8 cellular contexts compared by ENCODE assay signal in genomic region chr2:69829243-69830044, GRCh38. TPM values are rescaled to one million over a fixed set of nuclear protein-coding genes. Genes with fewer than 3 reads are reported as not detected.
DNase-seq lines count a peak whose midpoint lies in the region; ATAC-seq, FAIRE-seq and TF ChIP-seq lines count a peak whose summit lies in the region.

Gene GMCL1 (plus strand): TSS chr2:69829660. CDS start chr2:69829893, 233 bp downstream.

- peaks cover 54% of the 10 kb centered on the region for H3K4me1 ChIP-seq in HepG2 (ENCODE audit: insufficient read depth, low read length)

- H3K27ac ChIP-seq in HepG2 (ENCODE audit: extremely low read length, insufficient read depth, low read length) = peak within 1 kb of the TSS; percentile 93

- TF ChIP-seq RAD21 in HepG2 (CRISPR knock-in tag; IDR thresholded peaks at IDR 0.05) = no peak; the same call in 1 of the 2 replicates

- H2AFZ ChIP-seq in HepG2 (ENCODE audit: low read length) = peak within 1 kb of the TSS; percentile 96

- in situ Hi-C loops in HepG2 (cut with HindIII; ENCODE audit: extremely low pct_ligation_motif_present, low pct_unique_long_range_greater_than_20kb) = no loop called here

- intact Hi-C loops in dendritic cell treated with granulocyte-macrophage colony-stimulating factor and Interleukin-4, amounts not matched to agents 40 ng/mL and 50 ng/mL, for 4 days (cut with micrococcal nuclease) = loop anchor here (5.0 kb wide), 1 partner anchor 187 kb away; the partner anchor contains the start of gene AAK1
- intact Hi-C loops in HepG2 (cut with micrococcal nuclease; ENCODE audit: unreplicated experiment) = loop anchor here (1.0 to 5.0 kb wide), 2 partner anchors 88 to 187 kb away; partner anchors contain the start of gene AAK1

- CTCF ChIA-PET in HepG2 (lab: Yijun Ruan, JAX; ENCODE audit: low intra/inter-chr PET ratio, low total read pairs) = no interaction called here

- peaks cover 47% of the 10 kb centered on the region for H3K79me2 ChIP-seq in HepG2 (ENCODE audit: insufficient read depth, low read length)

- POLR2A ChIA-PET in HepG2 (lab: Yijun Ruan, JAX) = interaction anchor here (0.6 to 4.1 kb wide), 8 partner anchors 12 to 453 kb away, joined by 3 to 29 read pairs (median 4); partner anchors contain the start of genes ANXA4 and SNRNP27

- no peaks in the 10 kb centered on the region; a peak in 3 of 5 replicates for H3K36me3 ChIP-seq in HepG2 (replicated peaks in 1 of 2; ENCODE audit: control insufficient read depth in 1 of 2, insufficient read depth in 2 of 2, low read length in 2 of 2)

- TF ChIP-seq POLR2A in HepG2 (IDR thresholded peaks at IDR 0.05; ENCODE audit: insufficient read depth in 1 of 2, low read depth in 2 of 2, low read length in 2 of 2) = peak; percentile 97

- TF ChIP-seq EP300 in HepG2 (IDR thresholded peaks at IDR 0.05; ENCODE audit: low read depth in 2 of 2, low read length in 2 of 2) (peak in 1 of 2 experiments; percentile 49; a peak in 2 of 4 replicates), HepG2 (CRISPR knock-in tag; IDR thresholded peaks at IDR 0.05; ENCODE audit: borderline replicate concordance) (peak; percentile 62)

- TF ChIP-seq CTCF in HepG2 (CRISPR knock-in tag; IDR thresholded peaks at IDR 0.05) = peak; percentile 38

- H3K4me1 Mint-ChIP-seq in dendritic cell treated with granulocyte-macrophage colony-stimulating factor and Interleukin-4, amounts not matched to agents 40 ng/mL and 50 ng/mL, for 4 days (ENCODE audit: low read depth) = peaks cover 31% of the 10 kb centered on the region

- H3K27ac Mint-ChIP-seq in dendritic cell treated with granulocyte-macrophage colony-stimulating factor and Interleukin-4, amounts not matched to agents 40 ng/mL and 50 ng/mL, for 4 days = peak within 1 kb of the TSS; percentile 89

- H3K27me3 Mint-ChIP-seq in dendritic cell treated with granulocyte-macrophage colony-stimulating factor and Interleukin-4, amounts not matched to agents 40 ng/mL and 50 ng/mL, for 4 days = no peaks in the 10 kb centered on the region

- BruUV-seq in HepG2 (replicated peaks; lab: Mats Ljungman, UMichigan) = TSS peak; percentile 44

- H3K9me3 ChIP-seq in HepG2 (ENCODE audit: low read length) = no peaks in the 10 kb centered on the region

- H4K20me1 ChIP-seq in HepG2 (ENCODE audit: insufficient read depth, low read length) = peaks cover 5% of the 10 kb centered on the region; the same call in 1 of the 2 replicates

- peak within 1 kb of the TSS; percentile 93 for H3K9ac ChIP-seq in HepG2 (ENCODE audit: insufficient read depth, low read depth, low read length)

- ATAC-seq in GM19397 (IDR thresholded peaks at IDR 0.05; ENCODE audit: unreplicated experiment) (peak; percentile 89), HG03565 (IDR thresholded peaks at IDR 0.05; ENCODE audit: unreplicated experiment) (peak; percentile 83), HepG2 (peak; percentile 91)

- H3K36me3 Mint-ChIP-seq in dendritic cell treated with granulocyte-macrophage colony-stimulating factor and Interleukin-4, amounts not matched to agents 40 ng/mL and 50 ng/mL, for 4 days (ENCODE audit: low read depth) = peaks cover 19% of the 10 kb centered on the region

- no peaks in the 10 kb centered on the region; a peak in 1 of 5 replicates for H3K27me3 ChIP-seq in HepG2 (ENCODE audit: control insufficient read depth in 1 of 2, insufficient read depth in 2 of 2, low read length in 2 of 2)

- 2% methylated on average over 35 of the region's 74 CpGs for WGBS in HepG2 (ENCODE audit: low lambda C conversion rate)

- H3K4me3 ChIP-seq in HepG2 (replicated peaks in 1 of 3; ENCODE audit: insufficient read depth in 1 of 3, low read depth in 2 of 3, low read length in 3 of 3) = peak within 1 kb of the TSS; percentile 82 to 96 (median 93)

- peak within 1 kb of the TSS; percentile 94 for H3K4me3 Mint-ChIP-seq in dendritic cell treated with granulocyte-macrophage colony-stimulating factor and Interleukin-4, amounts not matched to agents 40 ng/mL and 50 ng/mL, for 4 days

- peak within 1 kb of the TSS; percentile 97 for H3K4me2 ChIP-seq in HepG2 (ENCODE audit: low read depth, low read length)

- DNase-seq in CD1c-positive myeloid dendritic cell (ENCODE audit: extremely low spot score) (peak; percentile 99), NCI-H748 treated with DMSO at 0.1 percent for 48 hours (lab: John Stamatoyannopoulos, UW) (peak; percentile 70), HepG2 (ENCODE audit: low spot score) (peak; percentile 94)
- peak; percentile 98 for DNase-seq in activated CD4-positive, alpha-beta T cell treated with anti-CD3 and anti-CD28 coated beads, Interleukin-2, amount 50 U/mL, for 24 hours (ENCODE audit: low read depth in 1 of 2, low spot score in 1 of 2)
- DNase-seq in stimulated activated CD4-positive, alpha-beta T cell treated with anti-CD3 and anti-CD28 coated beads, Interleukin-2, amount 100 ng/mL, for 48 hours = peak; percentile 99

- H3K9me3 Mint-ChIP-seq in dendritic cell treated with granulocyte-macrophage colony-stimulating factor and Interleukin-4, amounts not matched to agents 40 ng/mL and 50 ng/mL, for 4 days = no peaks in the 10 kb centered on the region

- FAIRE-seq in HepG2 (lab: Jason Lieb, UNC) = peak; percentile 90

TF ChIP-seq in HepG2, 621 proteins besides CTCF, POLR2A, EP300 and RAD21 (continues in another document):
- TF ChIP-seq, protein P1, sequence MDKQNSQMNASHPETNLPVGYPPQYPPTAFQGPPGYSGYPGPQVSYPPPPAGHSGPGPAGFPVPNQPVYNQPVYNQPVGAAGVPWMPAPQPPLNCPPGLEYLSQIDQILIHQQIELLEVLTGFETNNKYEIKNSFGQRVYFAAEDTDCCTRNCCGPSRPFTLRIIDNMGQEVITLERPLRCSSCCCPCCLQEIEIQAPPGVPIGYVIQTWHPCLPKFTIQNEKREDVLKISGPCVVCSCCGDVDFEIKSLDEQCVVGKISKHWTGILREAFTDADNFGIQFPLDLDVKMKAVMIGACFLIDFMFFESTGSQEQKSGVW (CRISPR knock-in tag; IDR thresholded peaks at IDR 0.05; ENCODE audit: borderline replicate concordance) = no peak
- TF ChIP-seq ZNF547 (CRISPR knock-in tag; IDR thresholded peaks at IDR 0.05) = peak; percentile 97
- peak; percentile 77; the same call in 1 of the 2 replicates for TF ChIP-seq ZNF567 (CRISPR knock-in tag; IDR thresholded peaks at IDR 0.05; ENCODE audit: borderline replicate concordance)
- no peak for TF ChIP-seq HNF4G (IDR thresholded peaks at IDR 0.05; ENCODE audit: borderline replicate concordance, low read depth, low read length)
- TF ChIP-seq HNF4G (CRISPR knock-in tag; IDR thresholded peaks at IDR 0.05; ENCODE audit: borderline replicate concordance, low read depth) = peak; percentile 64; the same call in 1 of the 2 replicates
- 0 out of 2 replicates have a peak, but pooled peaks have one; percentile 80 for TF ChIP-seq ZNF34 (CRISPR knock-in tag; IDR thresholded peaks at IDR 0.05; ENCODE audit: borderline replicate concordance)
- peak; percentile 93 for TF ChIP-seq ZNF331 (CRISPR knock-in tag; IDR thresholded peaks at IDR 0.05)
- no peak for TF ChIP-seq SUZ12 (IDR thresholded peaks at IDR 0.05; ENCODE audit: low read depth, low read length)
- no peak for TF ChIP-seq ZNF343 (CRISPR knock-in tag; IDR thresholded peaks at IDR 0.05)
- 0 out of 2 replicates have a peak, but pooled peaks have one; percentile 17 for TF ChIP-seq ZNF180 (CRISPR knock-in tag; IDR thresholded peaks at IDR 0.05; ENCODE audit: borderline replicate concordance, low read depth)
- peak; percentile 97 for TF ChIP-seq CHCHD3 (CRISPR knock-in tag; IDR thresholded peaks at IDR 0.05)
- peak; percentile 98 for TF ChIP-seq TBX2 (CRISPR knock-in tag; IDR thresholded peaks at IDR 0.05; ENCODE audit: borderline replicate concordance)
- TF ChIP-seq, protein P2, sequence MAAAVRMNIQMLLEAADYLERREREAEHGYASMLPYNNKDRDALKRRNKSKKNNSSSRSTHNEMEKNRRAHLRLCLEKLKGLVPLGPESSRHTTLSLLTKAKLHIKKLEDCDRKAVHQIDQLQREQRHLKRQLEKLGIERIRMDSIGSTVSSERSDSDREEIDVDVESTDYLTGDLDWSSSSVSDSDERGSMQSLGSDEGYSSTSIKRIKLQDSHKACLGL (CRISPR knock-in tag; IDR thresholded peaks at IDR 0.05) = peak; percentile 95
- TF ChIP-seq ZNF335 (CRISPR knock-in tag; IDR thresholded peaks at IDR 0.05) = peak; percentile 90
- TF ChIP-seq MIER3 (CRISPR knock-in tag; IDR thresholded peaks at IDR 0.05; ENCODE audit: borderline replicate concordance) = peak; percentile 98
- TF ChIP-seq JUNB (CRISPR knock-in tag; IDR thresholded peaks at IDR 0.05; ENCODE audit: borderline replicate concordance) = no peak; the same call in 1 of the 2 replicates
- no peak for TF ChIP-seq NFIC (IDR thresholded peaks at IDR 0.05; ENCODE audit: low read length)
- TF ChIP-seq ZNF256 (CRISPR knock-in tag; conservative IDR thresholded peaks at IDR 0.05) = no peak; the same call in 1 of the 2 replicates
- TF ChIP-seq ZNF839 (CRISPR knock-in tag; IDR thresholded peaks at IDR 0.05; ENCODE audit: borderline replicate concordance) = peak; percentile 97; the same call in 1 of the 2 replicates
- TF ChIP-seq SIX4 (CRISPR knock-in tag; IDR thresholded peaks at IDR 0.05) = peak; percentile 68

RNA-seq across cellular contexts. Expression of gene GMCL1, which starts in this region (rescaled TPM):
- total RNA-seq in HepG2 (2016; rRNA removed; fragmentation: Illumina TruSeq; extraction: Trizol) = 18.7 and 24.0 TPM in 2 replicates
- total RNA-seq in HepG2 (2016; cell fraction: cytosol; rRNA removed; fragmentation: Illumina TruSeq; extraction: Trizol; ENCODE audit: low read depth) = 4.9 and 5.0 TPM in 2 replicates
- total RNA-seq in HepG2 (2016; cell fraction: insoluble cytoplasmic fraction; rRNA removed; fragmentation: Illumina TruSeq; extraction: Trizol) = 19.7 and 21.7 TPM in 2 replicates
- total RNA-seq in HepG2 (2016; cell fraction: membrane; rRNA removed; fragmentation: Illumina TruSeq; extraction: Trizol) = 16.6 and 19.2 TPM in 2 replicates
- total RNA-seq in HepG2 (2016; cell fraction: nucleus; rRNA removed; fragmentation: Illumina TruSeq; extraction: Trizol) = 19.6 and 26.0 TPM in 2 replicates
- 13.3 and 24.0 TPM in 2 replicates for polyA plus RNA-seq in HepG2 (2011; rRNA removed)
- 6.6 and 11.0 TPM in 2 replicates for polyA plus RNA-seq in HepG2 (2011; cell fraction: cytosol; rRNA removed)
- 6.5 and 10.4 TPM in 2 replicates for polyA plus RNA-seq in HepG2 (2011; cell fraction: nucleus; rRNA removed)
- 13.2 and 20.8 TPM in 2 replicates for polyA plus RNA-seq in HepG2 (2012)
- polyA plus RNA-seq in HepG2 (2016; cell fraction: cytosol; fragmentation: Illumina TruSeq; extraction: Trizol; ENCODE audit: low read depth) = 3.7 and 4.0 TPM in 2 replicates
- polyA plus RNA-seq in HepG2 (2016; cell fraction: insoluble cytoplasmic fraction; fragmentation: Illumina TruSeq; extraction: Trizol; ENCODE audit: low read depth) = 28.8 and 30.2 TPM in 2 replicates
- polyA plus RNA-seq in HepG2 (2016; cell fraction: membrane; fragmentation: Illumina TruSeq; extraction: Trizol; ENCODE audit: low read depth) = 15.5 and 15.6 TPM in 2 replicates
- 30.9 and 40.5 TPM in 2 replicates for polyA plus RNA-seq in HepG2 (2016; cell fraction: nucleus; fragmentation: Illumina TruSeq; extraction: Trizol; ENCODE audit: insufficient read depth, low read depth)
- 3.9 and 9.7 TPM in 2 replicates for polyA minus RNA-seq in HepG2 (2011; rRNA and poly(A)+ RNA removed; ENCODE audit: low replicate concordance)
- polyA minus RNA-seq in HepG2 (2011; cell fraction: cytosol; rRNA and poly(A)+ RNA removed) = 10.1 and 12.1 TPM in 2 replicates
- 15.8 and 18.9 TPM in 2 replicates for polyA minus RNA-seq in HepG2 (2011; cell fraction: nucleus; rRNA and poly(A)+ RNA removed)

Comparison
In these comparisons a context has a peak if more than half of its experiments do, and no peak if none do; other contexts are left out.
1. Peak in every context shown above with its lines: DNase-seq, ATAC-seq, H3K4me3 ChIP-seq and H3K27ac ChIP-seq.